ENCODE assay signal across 8 cellular contexts in genomic region chr2:216108967-216109921, GRCh38. TPM values are rescaled to one million over a fixed set of nuclear protein-coding genes. Genes with fewer than 3 reads are reported as not detected.
DNase-seq lines count a peak whose midpoint lies in the region; ATAC-seq and TF ChIP-seq lines count a peak whose summit lies in the region.

XRCC5 (plus strand) TSS chr2:216109348; CDS start chr2:216109437, 89 bp downstream.

- H4K20me1 ChIP-seq in OCI-LY3 (ENCODE audit: insufficient read depth, low read length), result peaks cover 10% of the 10 kb centered on the region; the same call in 1 of the 2 replicates

- peak within 1 kb of the TSS; percentile 96 for H3K4me3 ChIP-seq in OCI-LY3 (ENCODE audit: low read length)

- peak; percentile 42 for ATAC-seq in GM21526 (IDR thresholded peaks at IDR 0.05; ENCODE audit: low FRiP score, unreplicated experiment)

- CTCF ChIA-PET in Calu3 (lab: Charles Lee), result interaction anchor here (0.7 to 2.1 kb wide), 3 partner anchors 23 to 51 kb away, joined by 3 to 5 read pairs (median 3); no protein-coding TSS in a partner anchor

- in situ Hi-C loops in endometrial microvascular endothelial cells (cut with HindIII; ENCODE audit: inconsistent ontology term, low pct_unique_long_range_greater_than_20kb, low sequenced_read_pairs), result no loop called here

- peak within 1 kb of the TSS; percentile 74 for H3K27ac ChIP-seq in OCI-LY3 (ENCODE audit: low read length)

- H3K27me3 ChIP-seq in OCI-LY3 (ENCODE audit: low read depth, low read length), result no peaks in the 10 kb centered on the region

- no TSS peak for BruUV-seq in Calu3 (replicated peaks; lab: Mats Ljungman, UMichigan)

- no peaks in the 10 kb centered on the region for H3K27me3 Mint-ChIP-seq in Calu3 (ENCODE audit: unreplicated experiment)

- DNase-seq in Calu3 (peak; percentile 96), HuH-7.5 (ENCODE audit: low spot score) (peak; percentile 70), mesenteric fat pad (ENCODE audit: low spot score) (peak; percentile 99)
- DNase-seq in activated CD8-positive, alpha-beta memory T cell treated with anti-CD3 and anti-CD28 coated beads, Interleukin-2, amount 50 U/mL, for 4 hours, result peak; percentile 98
- DNase-seq in stimulated activated CD8-positive, alpha-beta memory T cell treated with anti-CD3 and anti-CD28 coated beads, Interleukin-15, amount 100 ng/mL, for 1 hour (ENCODE audit: low read depth), result peak; percentile 95

- H3K4me1 ChIP-seq in OCI-LY3 (ENCODE audit: low read length), result peaks cover 45% of the 10 kb centered on the region

- H3K36me3 Mint-ChIP-seq in Calu3 (ENCODE audit: insufficient read depth, unreplicated experiment), result peaks cover 57% of the 10 kb centered on the region

- H2AFZ ChIP-seq in OCI-LY3 (ENCODE audit: low read depth, low read length), result no peak within 1 kb of the TSS

- peak within 1 kb of the TSS; percentile 98 for H3K9ac ChIP-seq in OCI-LY3 (ENCODE audit: low read length)

- peaks cover 33% of the 10 kb centered on the region for H3K4me1 Mint-ChIP-seq in Calu3 (ENCODE audit: low read depth, unreplicated experiment)

- peaks cover 44% of the 10 kb centered on the region for H3K79me2 ChIP-seq in OCI-LY3 (ENCODE audit: low read length)

- H3K4me2 ChIP-seq in OCI-LY3 (ENCODE audit: low read length), result peak within 1 kb of the TSS; percentile 87

- peak within 1 kb of the TSS; percentile 100 for H3K4me3 Mint-ChIP-seq in Calu3 (ENCODE audit: low read depth, unreplicated experiment)

- peak within 1 kb of the TSS; percentile 99 for H3K27ac Mint-ChIP-seq in Calu3 (ENCODE audit: unreplicated experiment)

- intact Hi-C loops in Calu3 (cut with micrococcal nuclease; ENCODE audit: unreplicated experiment), result no loop called here

- H3K9me3 Mint-ChIP-seq in Calu3 (ENCODE audit: low read depth, unreplicated experiment), result no peaks in the 10 kb centered on the region

- TF ChIP-seq CTCF in Calu3 (IDR thresholded peaks at IDR 0.05; ENCODE audit: unreplicated experiment) (no peak), OCI-LY3 (IDR thresholded peaks at IDR 0.05; ENCODE audit: low read depth, low read length) (no peak)

- H3K9me3 ChIP-seq in OCI-LY3 (ENCODE audit: insufficient read depth, low read length), result no peaks in the 10 kb centered on the region

- peaks cover 32% of the 10 kb centered on the region for H3K36me3 ChIP-seq in OCI-LY3 (replicated peaks; ENCODE audit: low read depth, low read length)

RNA-seq across cellular contexts. Expression of gene XRCC5, which starts in this region (rescaled TPM):
- total RNA-seq in Calu3 (2022), result 266 and 313 TPM in 2 replicates
- total RNA-seq in endometrial microvascular endothelial cells (ENCODE audit: inconsistent ontology term), result 286 TPM
- 213 TPM for total RNA-seq in mesenteric fat pad

Comparison
In these comparisons a context has a peak if more than half of its experiments do, and no peak if none do; other contexts are left out.
1. Peak in every context shown above with its lines: DNase-seq, ATAC-seq, H3K4me3 ChIP-seq and H3K27ac ChIP-seq.